Comparison of ENCODE assay signal across 1 cellular context in the genomic region with DNA sequence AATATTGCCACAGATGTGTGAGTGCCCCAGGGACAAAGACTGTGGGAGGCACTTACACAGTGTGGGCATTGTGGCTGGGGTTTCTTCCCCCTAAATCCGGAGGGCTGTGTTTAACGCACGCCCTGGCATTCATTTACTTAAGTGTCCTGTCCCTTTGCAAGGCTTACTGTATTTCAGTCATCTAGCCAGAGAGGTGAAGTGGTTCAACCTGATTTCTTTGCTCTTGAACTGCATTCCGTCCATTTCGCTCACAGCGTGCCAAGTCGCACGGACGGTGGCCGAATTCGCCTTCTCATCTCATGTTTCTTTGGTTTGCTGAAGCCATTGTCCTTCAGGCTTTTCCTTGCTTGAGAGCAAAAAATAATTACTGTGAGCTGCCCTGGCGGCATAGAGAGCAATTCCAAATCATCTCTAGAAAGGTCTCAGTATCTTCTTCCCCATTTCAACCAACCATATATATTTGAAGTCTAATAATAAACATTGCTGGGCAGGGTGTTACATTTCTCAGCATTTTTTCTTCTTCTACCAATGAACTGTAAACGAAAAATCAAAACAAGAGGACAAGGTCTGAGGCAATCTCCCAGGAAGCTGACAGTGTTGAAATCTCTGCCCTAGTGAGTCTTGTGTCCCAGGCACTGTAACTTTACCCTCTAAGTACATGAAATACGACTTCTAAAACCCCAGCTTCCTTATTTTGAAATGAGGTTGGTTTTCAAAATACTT.
TF ChIP-seq lines count a peak whose summit lies in the region.

No MANE protein-coding gene starts in this region.

TF ChIP-seq in GM23338, 12 proteins besides CTCF, POLR2A, EP300 and RAD21 (continued from another document):
- TF ChIP-seq, protein P1, sequence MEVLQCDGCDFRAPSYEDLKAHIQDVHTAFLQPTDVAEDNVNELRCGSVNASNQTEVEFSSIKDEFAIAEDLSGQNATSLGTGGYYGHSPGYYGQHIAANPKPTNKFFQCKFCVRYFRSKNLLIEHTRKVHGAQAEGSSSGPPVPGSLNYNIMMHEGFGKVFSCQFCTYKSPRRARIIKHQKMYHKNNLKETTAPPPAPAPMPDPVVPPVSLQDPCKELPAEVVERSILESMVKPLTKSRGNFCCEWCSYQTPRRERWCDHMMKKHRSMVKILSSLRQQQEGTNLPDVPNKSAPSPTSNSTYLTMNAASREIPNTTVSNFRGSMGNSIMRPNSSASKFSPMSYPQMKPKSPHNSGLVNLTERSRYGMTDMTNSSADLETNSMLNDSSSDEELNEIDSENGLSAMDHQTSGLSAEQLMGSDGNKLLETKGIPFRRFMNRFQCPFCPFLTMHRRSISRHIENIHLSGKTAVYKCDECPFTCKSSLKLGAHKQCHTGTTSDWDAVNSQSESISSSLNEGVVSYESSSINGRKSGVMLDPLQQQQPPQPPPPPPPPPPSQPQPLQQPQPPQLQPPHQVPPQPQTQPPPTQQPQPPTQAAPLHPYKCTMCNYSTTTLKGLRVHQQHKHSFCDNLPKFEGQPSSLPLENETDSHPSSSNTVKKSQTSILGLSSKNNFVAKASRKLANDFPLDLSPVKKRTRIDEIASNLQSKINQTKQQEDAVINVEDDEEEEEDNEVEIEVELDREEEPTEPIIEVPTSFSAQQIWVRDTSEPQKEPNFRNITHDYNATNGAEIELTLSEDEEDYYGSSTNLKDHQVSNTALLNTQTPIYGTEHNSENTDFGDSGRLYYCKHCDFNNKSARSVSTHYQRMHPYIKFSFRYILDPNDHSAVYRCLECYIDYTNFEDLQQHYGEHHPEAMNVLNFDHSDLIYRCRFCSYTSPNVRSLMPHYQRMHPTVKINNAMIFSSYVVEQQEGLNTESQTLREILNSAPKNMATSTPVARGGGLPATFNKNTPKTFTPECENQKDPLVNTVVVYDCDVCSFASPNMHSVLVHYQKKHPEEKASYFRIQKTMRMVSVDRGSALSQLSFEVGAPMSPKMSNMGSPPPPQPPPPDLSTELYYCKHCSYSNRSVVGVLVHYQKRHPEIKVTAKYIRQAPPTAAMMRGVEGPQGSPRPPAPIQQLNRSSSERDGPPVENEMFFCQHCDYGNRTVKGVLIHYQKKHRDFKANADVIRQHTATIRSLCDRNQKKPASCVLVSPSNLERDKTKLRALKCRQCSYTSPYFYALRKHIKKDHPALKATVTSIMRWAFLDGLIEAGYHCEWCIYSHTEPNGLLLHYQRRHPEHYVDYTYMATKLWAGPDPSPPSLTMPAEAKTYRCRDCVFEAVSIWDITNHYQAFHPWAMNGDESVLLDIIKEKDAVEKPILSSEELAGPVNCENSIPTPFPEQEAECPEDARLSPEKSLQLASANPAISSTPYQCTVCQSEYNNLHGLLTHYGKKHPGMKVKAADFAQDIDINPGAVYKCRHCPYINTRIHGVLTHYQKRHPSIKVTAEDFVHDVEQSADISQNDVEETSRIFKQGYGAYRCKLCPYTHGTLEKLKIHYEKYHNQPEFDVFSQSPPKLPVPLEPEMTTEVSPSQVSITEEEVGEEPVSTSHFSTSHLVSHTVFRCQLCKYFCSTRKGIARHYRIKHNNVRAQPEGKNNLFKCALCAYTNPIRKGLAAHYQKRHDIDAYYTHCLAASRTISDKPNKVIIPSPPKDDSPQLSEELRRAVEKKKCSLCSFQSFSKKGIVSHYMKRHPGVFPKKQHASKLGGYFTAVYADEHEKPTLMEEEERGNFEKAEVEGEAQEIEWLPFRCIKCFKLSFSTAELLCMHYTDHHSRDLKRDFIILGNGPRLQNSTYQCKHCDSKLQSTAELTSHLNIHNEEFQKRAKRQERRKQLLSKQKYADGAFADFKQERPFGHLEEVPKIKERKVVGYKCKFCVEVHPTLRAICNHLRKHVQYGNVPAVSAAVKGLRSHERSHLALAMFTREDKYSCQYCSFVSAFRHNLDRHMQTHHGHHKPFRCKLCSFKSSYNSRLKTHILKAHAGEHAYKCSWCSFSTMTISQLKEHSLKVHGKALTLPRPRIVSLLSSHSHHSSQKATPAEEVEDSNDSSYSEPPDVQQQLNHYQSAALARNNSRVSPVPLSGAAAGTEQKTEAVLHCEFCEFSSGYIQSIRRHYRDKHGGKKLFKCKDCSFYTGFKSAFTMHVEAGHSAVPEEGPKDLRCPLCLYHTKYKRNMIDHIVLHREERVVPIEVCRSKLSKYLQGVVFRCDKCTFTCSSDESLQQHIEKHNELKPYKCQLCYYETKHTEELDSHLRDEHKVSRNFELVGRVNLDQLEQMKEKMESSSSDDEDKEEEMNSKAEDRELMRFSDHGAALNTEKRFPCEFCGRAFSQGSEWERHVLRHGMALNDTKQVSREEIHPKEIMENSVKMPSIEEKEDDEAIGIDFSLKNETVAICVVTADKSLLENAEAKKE (CRISPR knock-in tag; IDR thresholded peaks at IDR 0.05): no peak
- no peak for TF ChIP-seq ZNF114 (CRISPR knock-in tag; IDR thresholded peaks at IDR 0.05)
- TF ChIP-seq, protein P2, sequence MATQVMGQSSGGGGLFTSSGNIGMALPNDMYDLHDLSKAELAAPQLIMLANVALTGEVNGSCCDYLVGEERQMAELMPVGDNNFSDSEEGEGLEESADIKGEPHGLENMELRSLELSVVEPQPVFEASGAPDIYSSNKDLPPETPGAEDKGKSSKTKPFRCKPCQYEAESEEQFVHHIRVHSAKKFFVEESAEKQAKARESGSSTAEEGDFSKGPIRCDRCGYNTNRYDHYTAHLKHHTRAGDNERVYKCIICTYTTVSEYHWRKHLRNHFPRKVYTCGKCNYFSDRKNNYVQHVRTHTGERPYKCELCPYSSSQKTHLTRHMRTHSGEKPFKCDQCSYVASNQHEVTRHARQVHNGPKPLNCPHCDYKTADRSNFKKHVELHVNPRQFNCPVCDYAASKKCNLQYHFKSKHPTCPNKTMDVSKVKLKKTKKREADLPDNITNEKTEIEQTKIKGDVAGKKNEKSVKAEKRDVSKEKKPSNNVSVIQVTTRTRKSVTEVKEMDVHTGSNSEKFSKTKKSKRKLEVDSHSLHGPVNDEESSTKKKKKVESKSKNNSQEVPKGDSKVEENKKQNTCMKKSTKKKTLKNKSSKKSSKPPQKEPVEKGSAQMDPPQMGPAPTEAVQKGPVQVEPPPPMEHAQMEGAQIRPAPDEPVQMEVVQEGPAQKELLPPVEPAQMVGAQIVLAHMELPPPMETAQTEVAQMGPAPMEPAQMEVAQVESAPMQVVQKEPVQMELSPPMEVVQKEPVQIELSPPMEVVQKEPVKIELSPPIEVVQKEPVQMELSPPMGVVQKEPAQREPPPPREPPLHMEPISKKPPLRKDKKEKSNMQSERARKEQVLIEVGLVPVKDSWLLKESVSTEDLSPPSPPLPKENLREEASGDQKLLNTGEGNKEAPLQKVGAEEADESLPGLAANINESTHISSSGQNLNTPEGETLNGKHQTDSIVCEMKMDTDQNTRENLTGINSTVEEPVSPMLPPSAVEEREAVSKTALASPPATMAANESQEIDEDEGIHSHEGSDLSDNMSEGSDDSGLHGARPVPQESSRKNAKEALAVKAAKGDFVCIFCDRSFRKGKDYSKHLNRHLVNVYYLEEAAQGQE (IDR thresholded peaks at IDR 0.05; ENCODE audit: unreplicated experiment): no peak
- TF ChIP-seq, protein P3, sequence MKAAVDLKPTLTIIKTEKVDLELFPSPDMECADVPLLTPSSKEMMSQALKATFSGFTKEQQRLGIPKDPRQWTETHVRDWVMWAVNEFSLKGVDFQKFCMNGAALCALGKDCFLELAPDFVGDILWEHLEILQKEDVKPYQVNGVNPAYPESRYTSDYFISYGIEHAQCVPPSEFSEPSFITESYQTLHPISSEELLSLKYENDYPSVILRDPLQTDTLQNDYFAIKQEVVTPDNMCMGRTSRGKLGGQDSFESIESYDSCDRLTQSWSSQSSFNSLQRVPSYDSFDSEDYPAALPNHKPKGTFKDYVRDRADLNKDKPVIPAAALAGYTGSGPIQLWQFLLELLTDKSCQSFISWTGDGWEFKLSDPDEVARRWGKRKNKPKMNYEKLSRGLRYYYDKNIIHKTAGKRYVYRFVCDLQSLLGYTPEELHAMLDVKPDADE (IDR thresholded peaks at IDR 0.05): no peak
TF ChIP-seq in GM23338: peak in this region for 0.
